Comparison of ENCODE assay signal across 21 cellular contexts in the genomic region with DNA sequence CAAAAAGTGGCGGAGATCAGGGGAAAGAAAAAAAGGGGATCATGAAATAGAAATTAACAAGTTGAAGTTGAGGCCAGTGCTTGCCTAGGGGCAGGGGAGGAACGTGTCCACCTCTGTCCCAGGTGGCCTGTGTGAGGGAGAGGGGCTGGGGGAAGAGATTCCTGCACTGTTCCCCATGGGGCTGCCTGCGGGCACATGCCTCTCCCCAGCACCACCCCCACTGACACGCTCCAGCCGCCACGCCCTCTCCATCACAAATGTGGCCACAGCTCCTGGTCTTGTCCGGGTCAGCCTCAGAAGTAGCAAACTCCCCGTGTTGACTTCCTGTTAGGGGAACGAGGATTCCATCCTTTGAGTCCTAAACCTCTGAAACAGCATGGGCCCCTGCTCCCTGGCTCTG.
"Had no signal": no experiment of that assay in that cellular context is flagged by ENCODE, and none has a peak within 500 bp of the region (broad histone marks: within the 10 kb centered on the region; RNA-seq: fewer than 3 reads in every experiment).

No MANE protein-coding gene starts in this region.

- H3K9me3 ChIP-seq: gastroesophageal sphincter, heart left ventricle, tibial nerve, vagina had no signal

- H3K4me1 ChIP-seq: vagina had no signal

- H3K27ac ChIP-seq: gastroesophageal sphincter, heart left ventricle, vagina had no signal

- ATAC-seq: activated CD8-positive, alpha-beta T cell treated with anti-CD3 and anti-CD28 coated beads, Interleukin-2, amount 10 ng/mL, durations not matched to agents 7 days and 5 days; activated naive CD8-positive, alpha-beta T cell treated with anti-CD3 and anti-CD28 coated beads, Interleukin-2, amount 50 U/mL, for 24 hours; activated T-cell treated with anti-CD3 and anti-CD28 coated beads, Interleukin-2, amount 50 U/mL, for 4 hours; esophagus mucosa; gastroesophageal sphincter; heart left ventricle; natural killer cell had no signal

- H3K4me3 ChIP-seq: gastroesophageal sphincter, heart left ventricle, tibial nerve, vagina had no signal

- DNase-seq: activated CD4-positive, alpha-beta T cell treated with anti-CD3 and anti-CD28 coated beads, Interleukin-2, amount 10 ng/mL, durations not matched to agents 7 days and 5 days; activated CD8-positive, alpha-beta T cell treated with anti-CD3 and anti-CD28 coated beads, Interleukin-2, amount 10 ng/mL, durations not matched to agents 7 days and 5 days; activated naive CD4-positive, alpha-beta T cell treated with anti-CD3 and anti-CD28 coated beads, Interleukin-2, amount 10 ng/mL, durations not matched to agents 7 days and 5 days; activated naive CD8-positive, alpha-beta T cell treated with anti-CD3 and anti-CD28 coated beads, Interleukin-2, amount 50 U/mL, for 24 hours; activated T-cell treated with anti-CD3 and anti-CD28 coated beads, Interleukin-2, amount 50 U/mL, for 4 hours; anterior cingulate cortex; cerebellar nuclear complex; effector CD4-positive, alpha-beta T cell; immature natural killer cell; natural killer cell; stimulated activated CD4-positive, alpha-beta T cell treated with anti-CD3 and anti-CD28 coated beads, Interleukin-12 subunit alpha, Interleukin-12 subunit beta, amount 100 ng/mL, for 4 hours; stimulated activated CD4-positive, alpha-beta T cell treated with anti-CD3 and anti-CD28 coated beads, Interleukin-2, amount 100 ng/mL, for 24 hours; T-helper 1 cell; T-helper 9 cell had no signal

- H3K36me3 ChIP-seq: heart left ventricle, vagina had no signal

- H3K9me3 Mint-ChIP-seq: activated CD4-positive, alpha-beta T cell treated with anti-CD3 and anti-CD28 coated beads, Interleukin-2, amount 10 ng/mL, durations not matched to agents 7 days and 5 days; activated naive CD4-positive, alpha-beta T cell treated with anti-CD3 and anti-CD28 coated beads, Interleukin-2, amount 10 ng/mL, durations not matched to agents 7 days and 5 days; activated naive CD8-positive, alpha-beta T cell treated with anti-CD3 and anti-CD28 coated beads, Interleukin-2, amount 50 U/mL, for 24 hours; activated T-cell treated with anti-CD3 and anti-CD28 coated beads, Interleukin-2, amount 50 U/mL, for 4 hours; immature natural killer cell; natural killer cell; stimulated activated naive CD8-positive, alpha-beta T cell treated with anti-CD3 and anti-CD28 coated beads, Interleukin-15, Interleukin-2, amounts not matched to agents 100 ng/mL and 50 ng/mL, for 24 hours had no signal

- H3K27ac Mint-ChIP-seq: activated CD4-positive, alpha-beta T cell treated with anti-CD3 and anti-CD28 coated beads, Interleukin-2, amount 10 ng/mL, durations not matched to agents 7 days and 5 days; activated CD8-positive, alpha-beta T cell treated with anti-CD3 and anti-CD28 coated beads, Interleukin-2, amount 10 ng/mL, durations not matched to agents 7 days and 5 days; activated naive CD4-positive, alpha-beta T cell treated with anti-CD3 and anti-CD28 coated beads, Interleukin-2, amount 10 ng/mL, durations not matched to agents 7 days and 5 days; activated naive CD8-positive, alpha-beta T cell treated with anti-CD3 and anti-CD28 coated beads, Interleukin-2, amount 50 U/mL, for 24 hours; immature natural killer cell; natural killer cell; progenitor cell of endocrine pancreas; stimulated activated naive CD8-positive, alpha-beta T cell treated with anti-CD3 and anti-CD28 coated beads, Interleukin-15, Interleukin-2, amounts not matched to agents 100 ng/mL and 50 ng/mL, for 24 hours had no signal

- H3K36me3 Mint-ChIP-seq: activated naive CD4-positive, alpha-beta T cell treated with anti-CD3 and anti-CD28 coated beads, Interleukin-2, amount 10 ng/mL, durations not matched to agents 7 days and 5 days; immature natural killer cell; natural killer cell had no signal

- H3K4me3 Mint-ChIP-seq: activated CD4-positive, alpha-beta T cell treated with anti-CD3 and anti-CD28 coated beads, Interleukin-2, amount 10 ng/mL, durations not matched to agents 7 days and 5 days; activated CD8-positive, alpha-beta T cell treated with anti-CD3 and anti-CD28 coated beads, Interleukin-2, amount 10 ng/mL, durations not matched to agents 7 days and 5 days; activated naive CD4-positive, alpha-beta T cell treated with anti-CD3 and anti-CD28 coated beads, Interleukin-2, amount 10 ng/mL, durations not matched to agents 7 days and 5 days; activated naive CD8-positive, alpha-beta T cell treated with anti-CD3 and anti-CD28 coated beads, Interleukin-2, amount 50 U/mL, for 24 hours; activated T-cell treated with anti-CD3 and anti-CD28 coated beads, Interleukin-2, amount 50 U/mL, for 4 hours; immature natural killer cell; natural killer cell; stimulated activated naive CD8-positive, alpha-beta T cell treated with anti-CD3 and anti-CD28 coated beads, Interleukin-15, Interleukin-2, amounts not matched to agents 100 ng/mL and 50 ng/mL, for 24 hours had no signal

- H3K4me1 Mint-ChIP-seq: activated CD4-positive, alpha-beta T cell treated with anti-CD3 and anti-CD28 coated beads, Interleukin-2, amount 10 ng/mL, durations not matched to agents 7 days and 5 days; activated naive CD4-positive, alpha-beta T cell treated with anti-CD3 and anti-CD28 coated beads, Interleukin-2, amount 10 ng/mL, durations not matched to agents 7 days and 5 days; activated naive CD8-positive, alpha-beta T cell treated with anti-CD3 and anti-CD28 coated beads, Interleukin-2, amount 50 U/mL, for 24 hours; immature natural killer cell; natural killer cell had no signal

- H3K27me3 Mint-ChIP-seq: activated CD4-positive, alpha-beta T cell treated with anti-CD3 and anti-CD28 coated beads, Interleukin-2, amount 10 ng/mL, durations not matched to agents 7 days and 5 days; activated naive CD8-positive, alpha-beta T cell treated with anti-CD3 and anti-CD28 coated beads, Interleukin-2, amount 50 U/mL, for 24 hours; stimulated activated naive CD8-positive, alpha-beta T cell treated with anti-CD3 and anti-CD28 coated beads, Interleukin-15, Interleukin-2, amounts not matched to agents 100 ng/mL and 50 ng/mL, for 24 hours had no signal
